Comparison of ENCODE assay signal across 8 cellular contexts in genomic region chr5:172713113-172713808, GRCh38. TPM values are rescaled to one million over a fixed set of nuclear protein-coding genes. Genes with fewer than 3 reads are reported as not detected.
DNase-seq lines count a peak whose midpoint lies in the region; ATAC-seq, FAIRE-seq and TF ChIP-seq lines count a peak whose summit lies in the region.

No MANE protein-coding gene starts in this region.

- POLR2A ChIA-PET in A549 (lab: Yijun Ruan, JAX), result interaction anchor here (0.7 to 1.9 kb wide), 3 partner anchors 57 to 218 kb away, joined by 3 to 4 read pairs (median 3); partner anchors contain the start of gene DUSP1

- ATAC-seq in A549 (peak; percentile 21 to 33; a peak in 4 of 6 replicates), gastrocnemius medialis (no peak), GM21786 (IDR thresholded peaks at IDR 0.05; ENCODE audit: unreplicated experiment) (no peak), HG03378 (IDR thresholded peaks at IDR 0.05; ENCODE audit: unreplicated experiment) (no peak)

- peaks cover 2% of the 10 kb centered on the region for H3K27me3 Mint-ChIP-seq in glutamatergic neuron (ENCODE audit: unreplicated experiment)

- peaks cover 45% of the 10 kb centered on the region for H3K4me1 ChIP-seq in A549
- peaks cover 16 to 32% of the 10 kb centered on the region in 2 donors for H3K4me1 ChIP-seq in gastrocnemius medialis

- no peaks in the 10 kb centered on the region for H3K36me3 Mint-ChIP-seq in glutamatergic neuron (ENCODE audit: unreplicated experiment)

- intact Hi-C loops in gastrocnemius medialis (cut with DNase I; ENCODE audit: low total_unique reads), result loop anchor here (1.0 to 10.0 kb wide), 3 partner anchors 122 to 432 kb away; partner anchors contain the start of genes BNIP1 and ERGIC1

- TF ChIP-seq POLR2A in A549 (IDR thresholded peaks at IDR 0.05; ENCODE audit: low read length) (no peak), gastrocnemius medialis (IDR thresholded peaks at IDR 0.05) (no peak)

- peak; percentile 62 for DNase-seq in A549 (ENCODE audit: low read depth in 1 of 2, low spot score in 1 of 2)
- DNase-seq in GM18507 (ENCODE audit: extremely low spot score, insufficient read length, low read depth), result no peak
- DNase-seq in RPMI8226, result peak; percentile 49
- peak; percentile 92 for DNase-seq in activated effector memory CD4-positive, alpha-beta T cell treated with anti-CD3 and anti-CD28 coated beads, Interleukin-2, amount 50 U/mL, for 16 hours
- DNase-seq in glutamatergic neuron, result peak; percentile 89
- DNase-seq in gastrocnemius medialis, result no peak

- in situ Hi-C loops in gastrocnemius medialis (cut with MboI; ENCODE audit: low sequenced_read_pairs in 4 of 4), result loop anchor here (5.0 to 25.0 kb wide), 5 partner anchors 62 to 574 kb away; partner anchors contain the start of genes BNIP1 (in 1 of the 4) and DUSP1 (in 1 of the 4)

- peak; percentile 98 for TF ChIP-seq CTCF in A549 (IDR thresholded peaks at IDR 0.05)
- TF ChIP-seq CTCF in glutamatergic neuron (IDR thresholded peaks at IDR 0.05; ENCODE audit: partially characterized antibody, unreplicated experiment), result peak; percentile 98
- peak; percentile 81 to 98 (median 93) for TF ChIP-seq CTCF in gastrocnemius medialis (IDR thresholded peaks at IDR 0.05 in 4 of 5, conservative IDR thresholded peaks at IDR 0.05 in 1 of 5)

- H3K27ac ChIP-seq in A549 (peak overlapping the region; percentile 98), gastrocnemius medialis (peak overlapping the region in 2 of 4 donors; percentile 75 to 76)

- peak; percentile 97 to 99 for TF ChIP-seq RAD21 in A549 (conservative IDR thresholded peaks at IDR 0.05 in 1 of 2, IDR thresholded peaks at IDR 0.05 in 1 of 2)

- peaks cover 1% of the 10 kb centered on the region for H3K9me3 Mint-ChIP-seq in glutamatergic neuron (ENCODE audit: unreplicated experiment)

- H3K4me1 Mint-ChIP-seq in glutamatergic neuron (ENCODE audit: low read depth, unreplicated experiment), result peaks cover 7% of the 10 kb centered on the region

- H3K4me3 Mint-ChIP-seq in glutamatergic neuron (ENCODE audit: unreplicated experiment), result no peak overlapping the region

- FAIRE-seq in A549 (lab: Jason Lieb, UNC) (no peak), GM18507 (lab: Jason Lieb, UNC) (peak; percentile 54)

- H3K9me3 ChIP-seq in A549 (no peaks in the 10 kb centered on the region), gastrocnemius medialis (no peaks in the 10 kb centered on the region)

- no peak overlapping the region for H3K27ac Mint-ChIP-seq in glutamatergic neuron (ENCODE audit: unreplicated experiment)

- peak overlapping the region; percentile 46 for H3K4me2 ChIP-seq in A549

- WGBS in A549 (ENCODE audit: missing lambda C conversion rate), result under 1% methylated on average over 14 of the region's 15 CpGs

- H3K27me3 ChIP-seq in gastrocnemius medialis, result no peaks in the 10 kb centered on the region

- no peak overlapping the region for H3K4me3 ChIP-seq in A549
- H3K4me3 ChIP-seq in gastrocnemius medialis, result no peak overlapping the region

- CTCF ChIA-PET in A549 (lab: Yijun Ruan, JAX), result interaction anchor here (0.6 to 11.9 kb wide), 69 partner anchors 9 to 613 kb away, joined by 3 to 480 read pairs (median 4); partner anchors contain the start of genes ATP6V0E1, BNIP1, DUSP1 and NKX2-5

- no peaks in the 10 kb centered on the region for H3K36me3 ChIP-seq in gastrocnemius medialis

- TF ChIP-seq EP300 in A549 (IDR thresholded peaks at IDR 0.05), result no peak

TF ChIP-seq in A549, 52 proteins besides CTCF, POLR2A, EP300 and RAD21:
- TF ChIP-seq TP53 (CRISPR knock-in tag; IDR thresholded peaks at IDR 0.05) (0 out of 2 replicates have a peak, but pooled peaks have one; percentile 72), HDAC2 (IDR thresholded peaks at IDR 0.05) (no peak), EHF (CRISPR knock-in tag; IDR thresholded peaks at IDR 0.05) (peak; percentile 71; the same call in 1 of the 2 replicates), FOSB (CRISPR knock-in tag; IDR thresholded peaks at IDR 0.05) (peak; percentile 31; the same call in 1 of the 2 replicates), MAX (IDR thresholded peaks at IDR 0.05) (peak; percentile 42), MAZ (IDR thresholded peaks at IDR 0.05; ENCODE audit: borderline replicate concordance, low read depth, low read length) (peak; percentile 70; the same call in 1 of the 2 replicates), USF2 (IDR thresholded peaks at IDR 0.05) (no peak), HEYL (CRISPR knock-in tag; IDR thresholded peaks at IDR 0.05) (peak; percentile 79; the same call in 1 of the 2 replicates), MAFK (IDR thresholded peaks at IDR 0.05; ENCODE audit: partially characterized antibody) (no peak), ZSCAN20 (CRISPR knock-in tag; IDR thresholded peaks at IDR 0.05) (peak; percentile 75; the same call in 1 of the 2 replicates), FOXS1 (CRISPR knock-in tag; IDR thresholded peaks at IDR 0.05) (peak; percentile 42; the same call in 1 of the 2 replicates), RCOR1 (IDR thresholded peaks at IDR 0.05; ENCODE audit: low read depth, low read length) (no peak), ZNF302 (CRISPR knock-in tag; IDR thresholded peaks at IDR 0.05) (no peak), HOXB13 (CRISPR knock-in tag; IDR thresholded peaks at IDR 0.05; ENCODE audit: low read depth) (peak; percentile 88; the same call in 1 of the 2 replicates), SMC3 (IDR thresholded peaks at IDR 0.05) (peak; percentile 97), HOXB5 (CRISPR knock-in tag; IDR thresholded peaks at IDR 0.05) (peak; percentile 86), GATA3 (IDR thresholded peaks at IDR 0.05; ENCODE audit: borderline replicate concordance) (no peak), CHD4 (IDR thresholded peaks at IDR 0.05; ENCODE audit: borderline replicate concordance) (peak; percentile 39; the same call in 1 of the 2 replicates), NR3C1 (IDR thresholded peaks at IDR 0.05) (no peak), CBX2 (IDR thresholded peaks at IDR 0.05; ENCODE audit: borderline replicate concordance, low read depth) (no peak)

RNA-seq across cellular contexts. Expression of gene DUSP1, which starts 57.7 kb away (rescaled TPM):
- polyA plus RNA-seq in A549 (2011; rRNA removed) (525 and 594 TPM in 2 replicates), A549 (2017; fragmentation: RNase III; extraction: RNeasy Plus Mini Kit Qiagen cat#74134 plus additional on column Dnase treatment) (191 to 207 TPM (median 203 TPM) in 3 replicates)
- 540 and 757 TPM in 2 replicates for polyA plus RNA-seq in A549 (2012; cell fraction: cytosol; rRNA removed)
- polyA plus RNA-seq in A549 (2012; cell fraction: nucleus; rRNA removed), result 1,192 and 1,375 TPM in 2 replicates
- polyA minus RNA-seq in A549 (2011; rRNA and poly(A)+ RNA removed), result 620 and 630 TPM in 2 replicates
- total RNA-seq in glutamatergic neuron (ENCODE audit: unreplicated experiment) (91.7 TPM), gastrocnemius medialis (1,000 to 10,000 TPM in 1 of 4 donors, 100 to 1,000 TPM in 3; 345 to 1,004 (median 793) TPM)

Comparison
In these comparisons a context has a peak if more than half of its experiments do, and no peak if none do; other contexts are left out.
1. ATAC-seq: peak in A549 (2 of 2); none in gastrocnemius medialis (0 of 2), GM21786 (single experiment) and HG03378 (single experiment).
2. DNase-seq: peak in A549 (2 of 2), RPMI8226 (single experiment), activated effector memory CD4-positive, alpha-beta T cell treated with anti-CD3 and anti-CD28 coated beads, Interleukin-2, amount 50 U/mL, for 16 hours (single experiment) and glutamatergic neuron (single experiment); none in GM18507 (single experiment) and gastrocnemius medialis (0 of 2).
3. Peak in every context shown above with its lines, with median percentiles within 50 percentile points of each other: CTCF ChIP-seq.